In genomic region chr2:128600606-128601297, GRCh38 we compare ENCODE assay signal across 1 cellular context.
TF ChIP-seq lines count a peak whose summit lies in the region.

No MANE protein-coding gene starts in this region.

TF ChIP-seq in endothelial cell of umbilical vein, 7 proteins besides CTCF, POLR2A, EP300 and RAD21:
- no peak for TF ChIP-seq GATA2 (IDR thresholded peaks at IDR 0.05; ENCODE audit: insufficient read depth, insufficient read length, low read depth, low read length)
- peak; percentile 40 for TF ChIP-seq MAX (IDR thresholded peaks at IDR 0.05; ENCODE audit: insufficient read depth, insufficient read length)
